ENCODE assay signal across 15 cellular contexts in genomic region chr11:61958590-61958989, GRCh38. TPM values are rescaled to one million over a fixed set of nuclear protein-coding genes. Genes with fewer than 3 reads are reported as not detected.
"Had no signal": no experiment of that assay in that cellular context is flagged by ENCODE, and none has a peak within 500 bp of the region (broad histone marks: within the 10 kb centered on the region; RNA-seq: fewer than 3 reads in every experiment).

No MANE protein-coding gene starts in this region.

- H3K4me3 ChIP-seq: lower lobe of right lung, ovary, thyroid gland had no signal

- H3K4me1 ChIP-seq: foreskin keratinocyte had no signal

- H3K9me3 ChIP-seq: lower lobe of right lung, ovary, thyroid gland had no signal

- H3K27ac ChIP-seq: foreskin keratinocyte, lower lobe of right lung, ovary, thyroid gland had no signal

- ATAC-seq: lower lobe of right lung, WTC11 had no signal

- H3K27me3 ChIP-seq: ovary, thyroid gland had no signal

- H3K36me3 ChIP-seq: ovary had no signal

- DNase-seq: activated CD4-positive, alpha-beta T cell treated with anti-CD3 and anti-CD28 coated beads for 4 hours; activated naive CD4-positive, alpha-beta T cell treated with Interleukin-2 at 50 U/mL for 16 hours; anterior cingulate cortex; effector memory CD4-positive, alpha-beta T cell; glutamatergic neuron; hypothalamus; kidney glomerular epithelial cell; lower lobe of right lung; midbrain; stimulated activated CD4-positive, alpha-beta T cell treated with anti-CD3 and anti-CD28 coated beads, Interleukin-2, amount 100 ng/mL, for 24 hours; thyroid gland had no signal

RNA-seq across cellular contexts. Expression of gene BEST1, which starts 8.4 kb away (rescaled TPM):
- total RNA-seq: T-helper 2 cell treated with Interferon-gamma antibody and Interleukin-4, amounts not matched to agents 100 ng/mL and 5 ng/mL, for 36 hours had no signal

RNA-seq across cellular contexts. Expression of gene RAB3IL1, which starts 41.2 kb away (rescaled TPM):
- total RNA-seq: T-helper 2 cell treated with Interferon-gamma antibody and Interleukin-4, amounts not matched to agents 100 ng/mL and 5 ng/mL, for 36 hours had no signal
